In genomic region chr13:85974604-85975366, GRCh38 we compare ENCODE assay signal across 30 cellular contexts.
A peak's percentile ranks its signal among the peaks of the same experiment; 100 is the strongest.
DNase-seq lines count a peak whose midpoint lies in the region; ATAC-seq, FAIRE-seq and TF ChIP-seq lines count a peak whose summit lies in the region.
"Had no signal": no experiment of that assay in that cellular context is flagged by ENCODE, and none has a peak within 500 bp of the region (broad histone marks: within the 10 kb centered on the region; RNA-seq: fewer than 3 reads in every experiment).

No MANE protein-coding gene starts in this region.

- no peak overlapping the region for H3K9ac ChIP-seq in PC-3 (ENCODE audit: low read length)

- no peaks in the 10 kb centered on the region for H3K27me3 ChIP-seq in PC-3 (ENCODE audit: low read length)
- H3K27me3 ChIP-seq in bronchial epithelial cell (ENCODE audit: control insufficient read depth, insufficient read depth, low read length) = no peaks in the 10 kb centered on the region
- no peaks in the 10 kb centered on the region for H3K27me3 ChIP-seq in kidney epithelial cell (ENCODE audit: control insufficient read depth, insufficient read depth, low read length)
- H3K27me3 ChIP-seq: esophagus squamous epithelium, spleen, testis, vagina had no signal

- no peaks in the 10 kb centered on the region for H3K79me2 ChIP-seq in PC-3 (ENCODE audit: low read length)

- BruUV-seq in PC-3 (replicated peaks; lab: Mats Ljungman, UMichigan) = no TSS peak

- H3K36me3 Mint-ChIP-seq in immature natural killer cell = no peaks in the 10 kb centered on the region
- H3K36me3 Mint-ChIP-seq: activated naive CD8-positive, alpha-beta T cell treated with anti-CD3 and anti-CD28 coated beads, Interleukin-2, amount 10 ng/mL, durations not matched to agents 7 days and 5 days; brain; memory B cell; naive thymus-derived CD4-positive, alpha-beta T cell had no signal

- H3K4me3 ChIP-seq in PC-3 (ENCODE audit: low read length) = no peak overlapping the region
- no peak overlapping the region for H3K4me3 ChIP-seq in bronchial epithelial cell (ENCODE audit: low read depth, low read length)
- H3K4me3 ChIP-seq in kidney epithelial cell (ENCODE audit: low read depth, low read length) = no peak overlapping the region
- H3K4me3 ChIP-seq: esophagus squamous epithelium, spleen, testis, vagina had no signal

- H3K36me3 ChIP-seq in PC-3 (ENCODE audit: low read depth, low read length) (no peaks in the 10 kb centered on the region), bronchial epithelial cell (ENCODE audit: control insufficient read depth, insufficient read depth, low read length) (no peaks in the 10 kb centered on the region), kidney epithelial cell (ENCODE audit: control insufficient read depth, insufficient read depth, low read length) (no peaks in the 10 kb centered on the region)
- H3K36me3 ChIP-seq: esophagus squamous epithelium, spleen, vagina had no signal

- H3K4me1 Mint-ChIP-seq in immature natural killer cell = no peaks in the 10 kb centered on the region
- H3K4me1 Mint-ChIP-seq: activated naive CD8-positive, alpha-beta T cell treated with anti-CD3 and anti-CD28 coated beads, Interleukin-2, amount 10 ng/mL, durations not matched to agents 7 days and 5 days; brain; IgD-negative memory B cell; memory B cell; naive thymus-derived CD4-positive, alpha-beta T cell had no signal

- no peaks in the 10 kb centered on the region for H3F3A ChIP-seq in PC-3 (ENCODE audit: low read length, unreplicated experiment)

- H3K4me2 ChIP-seq in PC-3 (ENCODE audit: low read length) = no peak overlapping the region

- H4K20me1 ChIP-seq in PC-3 (ENCODE audit: low read length) = no peaks in the 10 kb centered on the region

- peaks cover 3 to 38% (median 11%) of the 10 kb centered on the region in 6 donors for H3K9me3 Mint-ChIP-seq in immature natural killer cell

- H3K4me3 Mint-ChIP-seq in immature natural killer cell = no peak overlapping the region
- H3K4me3 Mint-ChIP-seq: activated CD8-positive, alpha-beta T cell treated with anti-CD3 and anti-CD28 coated beads for 36 hours; activated naive CD8-positive, alpha-beta T cell treated with anti-CD3 and anti-CD28 coated beads, Interleukin-2, amount 10 ng/mL, durations not matched to agents 7 days and 5 days; brain; memory B cell; naive thymus-derived CD4-positive, alpha-beta T cell had no signal

- intact Hi-C loops in PC-3 (cut with micrococcal nuclease) = loop anchor here (5.0 to 10.0 kb wide), 4 partner anchors 590 to 1693 kb away; no protein-coding TSS in a partner anchor

- H3K27ac Mint-ChIP-seq in immature natural killer cell = no peak overlapping the region
- H3K27ac Mint-ChIP-seq: activated CD8-positive, alpha-beta T cell treated with anti-CD3 and anti-CD28 coated beads for 36 hours; activated naive CD8-positive, alpha-beta T cell treated with anti-CD3 and anti-CD28 coated beads, Interleukin-2, amount 10 ng/mL, durations not matched to agents 7 days and 5 days; brain; IgD-negative memory B cell; memory B cell; naive thymus-derived CD4-positive, alpha-beta T cell had no signal

- no peak overlapping the region for H2AFZ ChIP-seq in PC-3 (ENCODE audit: low read length)

- CTCF ChIA-PET in PC-3 (lab: Charles Lee) = no interaction called here

- DNase-seq in COLO829 (ENCODE audit: low spot score) (peak; percentile 13), PC-3 (peak; percentile 58), bronchial epithelial cell (ENCODE audit: low read depth) (peak; percentile 73), kidney epithelial cell (ENCODE audit: low read depth) (peak; percentile 5), anterior cingulate cortex (lab: John Stamatoyannopoulos, UW) (no peak), immature natural killer cell (no peak)
- no peak for DNase-seq in NK-92 treated with Interleukin-12 subunit alpha and Interleukin-12 subunit beta, amount 100 ng/mL, for 24 hours (lab: John Stamatoyannopoulos, UW)
- DNase-seq: activated CD4-positive, alpha-beta T cell treated with anti-CD3 and anti-CD28 coated beads for 1 hour; activated CD8-positive, alpha-beta T cell treated with anti-CD3 and anti-CD28 coated beads for 36 hours; activated effector memory CD4-positive, alpha-beta T cell treated with Interleukin-2 at 50 U/mL for 16 hours; activated naive CD8-positive, alpha-beta T cell treated with anti-CD3 and anti-CD28 coated beads, Interleukin-2, amount 10 ng/mL, durations not matched to agents 7 days and 5 days; C1 segment of cervical spinal cord; cortex of kidney; esophagus squamous epithelium; naive thymus-derived CD4-positive, alpha-beta T cell; NCI-H2081 treated with DMSO at 0.1 percent for 48 hours; NCI-H82; retina; spleen; stimulated activated CD4-positive, alpha-beta T cell treated with anti-CD3 and anti-CD28 coated beads, Interleukin-4, amount 100 ng/mL, for 24 hours; stimulated activated naive CD4-positive, alpha-beta T cell treated with Interleukin-2 at 50 U/mL for 16 hours; testis had no signal

- H3K4me1 ChIP-seq in PC-3 (ENCODE audit: insufficient read depth, low read length) = peaks cover 16% of the 10 kb centered on the region
- H3K4me1 ChIP-seq: esophagus squamous epithelium, spleen, testis, vagina had no signal

- no peak for TF ChIP-seq CTCF in PC-3 (conservative IDR thresholded peaks at IDR 0.05; ENCODE audit: low read depth, low read length)
- TF ChIP-seq CTCF in bronchial epithelial cell (IDR thresholded peaks at IDR 0.05; ENCODE audit: insufficient read depth, low read length, severe bottlenecking) = no peak
- no peak for TF ChIP-seq CTCF in kidney epithelial cell (IDR thresholded peaks at IDR 0.05; ENCODE audit: insufficient read depth, low read length, poor library complexity, severe bottlenecking)

- no peaks in the 10 kb centered on the region for H3K9me3 ChIP-seq in PC-3 (ENCODE audit: low read length)
- H3K9me3 ChIP-seq: testis, vagina had no signal

- POLR2A ChIA-PET in PC-3 (lab: Charles Lee; ENCODE audit: unreplicated experiment) = interaction anchor here (0.5 kb wide), 1 partner anchor 44 kb away, joined by 3 read pairs; no protein-coding TSS in a partner anchor

- ATAC-seq in PC-3 (peak; percentile 70), GM19351 (IDR thresholded peaks at IDR 0.05; ENCODE audit: unreplicated experiment) (no peak)
- ATAC-seq: activated CD8-positive, alpha-beta T cell treated with anti-CD3 and anti-CD28 coated beads for 36 hours; naive thymus-derived CD4-positive, alpha-beta T cell had no signal

- no peak overlapping the region for H3K27ac ChIP-seq in PC-3 (ENCODE audit: low read length)
- H3K27ac ChIP-seq: esophagus squamous epithelium, spleen, testis, vagina had no signal

- H3K27me3 Mint-ChIP-seq in immature natural killer cell (ENCODE audit: low read depth in 3 of 3) = no peaks in the 10 kb centered on the region
- H3K27me3 Mint-ChIP-seq: activated CD8-positive, alpha-beta T cell treated with anti-CD3 and anti-CD28 coated beads for 36 hours; activated naive CD8-positive, alpha-beta T cell treated with anti-CD3 and anti-CD28 coated beads, Interleukin-2, amount 10 ng/mL, durations not matched to agents 7 days and 5 days; brain; IgD-negative memory B cell; memory B cell; naive thymus-derived CD4-positive, alpha-beta T cell had no signal

- FAIRE-seq in bronchial epithelial cell (lab: Jason Lieb, UNC) = no peak
- FAIRE-seq: GM12892, GM19239, TTC549 had no signal

- no peaks in the 10 kb centered on the region for H3K9me2 ChIP-seq in PC-3 (replicated peaks; ENCODE audit: low read length)

Comparison
In these comparisons a context has a peak if more than half of its experiments do, and no peak if none do; other contexts are left out.
1. DNase-seq: peak in COLO829 (single experiment), PC-3 (single experiment), bronchial epithelial cell (single experiment) and kidney epithelial cell (single experiment); none in NK-92 treated with Interleukin-12 subunit alpha and Interleukin-12 subunit beta, amount 100 ng/mL, for 24 hours (single experiment), anterior cingulate cortex (0 of 58) and immature natural killer cell (0 of 3).